Comparison of ENCODE assay signal across 8 cellular contexts in genomic region chr13:39039033-39039432, GRCh38. TPM values are rescaled to one million over a fixed set of nuclear protein-coding genes. Genes with fewer than 3 reads are reported as not detected.
DNase-seq lines count a peak whose midpoint lies in the region; ATAC-seq and TF ChIP-seq lines count a peak whose summit lies in the region.

No MANE protein-coding gene starts in this region.

- no peak for TF ChIP-seq CTCF in Caco-2 (IDR thresholded peaks at IDR 0.05; ENCODE audit: insufficient read depth in 1 of 2, low read depth in 1 of 2, low read length in 1 of 2, severe bottlenecking in 1 of 2, unreplicated experiment in 1 of 2)
- TF ChIP-seq CTCF in dorsolateral prefrontal cortex (IDR thresholded peaks at IDR 0.05 in 54 of 56, conservative IDR thresholded peaks at IDR 0.05 in 2 of 56; ENCODE audit: low read depth in 1 of 56, partially characterized antibody in 56 of 56): no peak

- no peaks in the 10 kb centered on the region for H3K9me3 Mint-ChIP-seq in Caco-2 (ENCODE audit: unreplicated experiment)

- 100% methylated on average over 1 of the region's 7 CpGs; no CpG with 5 or more reads in 1 of the 2 donors for WGBS in neuronal stem cell (ENCODE audit: extremely low coverage in 2 of 2, insufficient read length in 2 of 2, insufficient replicate concordance in 1 of 2), 2 donors

- peak overlapping the region; percentile 95 for H2AFZ ChIP-seq in neuronal stem cell (ENCODE audit: low read length)

- H4K8ac ChIP-seq in neuronal stem cell (ENCODE audit: low read depth, low read length): no peak overlapping the region

- CTCF ChIA-PET in Caco-2 (lab: Charles Lee): no interaction called here

- H3K9ac ChIP-seq in neuronal stem cell (ENCODE audit: low read depth, low read length, poor library complexity): no peak overlapping the region

- peak overlapping the region; percentile 84 for H3K27ac Mint-ChIP-seq in Caco-2 (ENCODE audit: unreplicated experiment)

- H3K79me1 ChIP-seq in neuronal stem cell (ENCODE audit: low read depth, low read length): peaks cover 4% of the 10 kb centered on the region

- H2BK120ac ChIP-seq in neuronal stem cell (ENCODE audit: low read depth, low read length): no peak overlapping the region

- peak overlapping the region; percentile 84 for H3K4me3 ChIP-seq in Caco-2 (ENCODE audit: low read depth, low read length)
- peak overlapping the region; percentile 67 to 100 (median 94) for H3K4me3 ChIP-seq in dorsolateral prefrontal cortex
- peak overlapping the region in 1 of 2 donors; percentile 95 for H3K4me3 ChIP-seq in neuronal stem cell (ENCODE audit: low read length in 2 of 2)

- no peak overlapping the region for H3K4ac ChIP-seq in neuronal stem cell (ENCODE audit: low read length)

- H4K91ac ChIP-seq in neuronal stem cell (ENCODE audit: low read depth, low read length, poor library complexity): no peak overlapping the region

- DNase-seq in Caco-2: no peak
- peak; percentile 15 for DNase-seq in NCI-H146 treated with DMSO at 0.1 percent for 48 hours (lab: John Stamatoyannopoulos, UW; ENCODE audit: unreplicated experiment)
- DNase-seq in dorsolateral prefrontal cortex: no peak
- DNase-seq in neuronal stem cell (ENCODE audit: low spot score): no peak
- DNase-seq in NCI-H1105 (lab: John Stamatoyannopoulos, UW): no peak
- DNase-seq in retina: no peak

- H3K4me1 ChIP-seq in Caco-2 (peaks cover 10% of the 10 kb centered on the region; the same call in 1 of the 2 replicates), neuronal stem cell (ENCODE audit: control insufficient read depth in 2 of 2, insufficient read depth in 1 of 2, low read depth in 1 of 2, low read length in 2 of 2) (peaks cover 4 to 8% of the 10 kb centered on the region in 2 donors)

- H3K36me3 ChIP-seq in Caco-2 (ENCODE audit: control insufficient read depth, insufficient read depth, low read length): no peaks in the 10 kb centered on the region; the same call in 1 of the 2 replicates
- peaks cover 3 to 42% of the 10 kb centered on the region in 2 donors for H3K36me3 ChIP-seq in neuronal stem cell (replicated peaks in 1 of 2; ENCODE audit: control insufficient read depth in 2 of 2, insufficient read depth in 2 of 2, low read length in 2 of 2)

- H2BK12ac ChIP-seq in neuronal stem cell (ENCODE audit: low read length): no peak overlapping the region

- H3K18ac ChIP-seq in neuronal stem cell (ENCODE audit: low read length): no peak overlapping the region

- intact Hi-C loops in Caco-2 (cut with micrococcal nuclease; ENCODE audit: unreplicated experiment) (loop anchor here (5.0 kb wide), 1 partner anchor 642 kb away; no protein-coding TSS in a partner anchor), dorsolateral prefrontal cortex (cut with DNase I) (loop anchor here (5.0 to 10.0 kb wide), 3 partner anchors 376 to 578 kb away; partner anchors contain the start of gene LHFPL6 (in 1 of the 2))

- H3K14ac ChIP-seq in neuronal stem cell (ENCODE audit: low read length): no peak overlapping the region

- no peak overlapping the region for H2BK5ac ChIP-seq in neuronal stem cell (ENCODE audit: low read length)

- H3K27me3 ChIP-seq in Caco-2 (replicated peaks; ENCODE audit: control insufficient read depth, insufficient read depth, low read length) (no peaks in the 10 kb centered on the region), dorsolateral prefrontal cortex (no peaks in the 10 kb centered on the region), neuronal stem cell (ENCODE audit: control insufficient read depth in 3 of 3, insufficient read depth in 3 of 3, low read depth in 1 of 3, low read length in 3 of 3) (no peaks in the 10 kb centered on the region)

- POLR2A ChIA-PET in Caco-2 (lab: Charles Lee): no interaction called here

- H3K4me3 Mint-ChIP-seq in Caco-2 (ENCODE audit: unreplicated experiment): peak overlapping the region; percentile 94

- H3K4me2 ChIP-seq in neuronal stem cell (ENCODE audit: insufficient read depth, low read length, poor library complexity, severe bottlenecking): no peak overlapping the region

- H3K27me3 Mint-ChIP-seq in Caco-2 (ENCODE audit: insufficient read depth, unreplicated experiment): no peaks in the 10 kb centered on the region

- H2BK15ac ChIP-seq in neuronal stem cell (ENCODE audit: low read length): no peak overlapping the region

- peaks cover 13% of the 10 kb centered on the region for H3K36me3 Mint-ChIP-seq in Caco-2 (ENCODE audit: insufficient read depth, unreplicated experiment)

- no peak overlapping the region for H3K23ac ChIP-seq in neuronal stem cell (ENCODE audit: low read depth, low read length, poor library complexity)

- no peak for ATAC-seq in HG02840 (IDR thresholded peaks at IDR 0.05; ENCODE audit: low FRiP score, unreplicated experiment)
- no peak for ATAC-seq in activated CD4-positive, CD25-positive, alpha-beta regulatory T cell treated with anti-CD3 and anti-CD28 coated beads, Interleukin-2, amount 50 U/mL, for 24 hours

- BruUV-seq in Caco-2 (replicated peaks; lab: Mats Ljungman, UMichigan): no TSS peak

- H3K27ac ChIP-seq in dorsolateral prefrontal cortex (peak overlapping the region in 29 of 59 donors; percentile 78 to 98 (median 94)), neuronal stem cell (replicated peaks; ENCODE audit: low read length) (no peak overlapping the region)

- H2AK5ac ChIP-seq in neuronal stem cell (ENCODE audit: low read depth, low read length): no peak overlapping the region

- H3K4me1 Mint-ChIP-seq in Caco-2 (ENCODE audit: low read depth, unreplicated experiment): peaks cover 13% of the 10 kb centered on the region

- H3K9me3 ChIP-seq in Caco-2: no peaks in the 10 kb centered on the region
- H3K9me3 ChIP-seq in neuronal stem cell (replicated peaks in 1 of 2; ENCODE audit: control insufficient read depth in 2 of 2, insufficient read depth in 1 of 2, low read depth in 1 of 2, low read length in 2 of 2): no peaks in the 10 kb centered on the region

RNA-seq across cellular contexts. Expression of gene NHLRC3, which starts 0.8 kb away (rescaled TPM):
- total RNA-seq in Caco-2 (2022) (35.8 and 38.1 TPM in 2 replicates), dorsolateral prefrontal cortex (10 to 100 TPM; 18.1 to 43.9 (median 30.2) TPM)
- 11.3 TPM for polyA plus RNA-seq in neuronal stem cell (2013, experiment 1 of 2)
- 12.2 TPM for polyA plus RNA-seq in neuronal stem cell (2013, experiment 2 of 2)

RNA-seq across cellular contexts. Expression of gene PROSER1, which starts 1.1 kb away (rescaled TPM):
- 75.6 and 85.0 TPM in 2 replicates for total RNA-seq in Caco-2 (2022)
- total RNA-seq in dorsolateral prefrontal cortex: 10 to 100 TPM; 17.7 to 56.8 (median 32.6) TPM
- polyA plus RNA-seq in neuronal stem cell (2013, experiment 1 of 2): 59.2 TPM
- polyA plus RNA-seq in neuronal stem cell (2013, experiment 2 of 2): 61.9 TPM

RNA-seq across cellular contexts. Expression of gene STOML3, which starts 48.4 kb away (rescaled TPM):
- total RNA-seq in Caco-2 (2022) (0.16 and 0.43 TPM in 2 replicates), dorsolateral prefrontal cortex (not detected)
- polyA plus RNA-seq in neuronal stem cell (2013, experiment 1 of 2): 1.4 TPM
- 1.5 TPM for polyA plus RNA-seq in neuronal stem cell (2013, experiment 2 of 2)
